Comparison of ENCODE assay signal across 14 cellular contexts in the genomic region with DNA sequence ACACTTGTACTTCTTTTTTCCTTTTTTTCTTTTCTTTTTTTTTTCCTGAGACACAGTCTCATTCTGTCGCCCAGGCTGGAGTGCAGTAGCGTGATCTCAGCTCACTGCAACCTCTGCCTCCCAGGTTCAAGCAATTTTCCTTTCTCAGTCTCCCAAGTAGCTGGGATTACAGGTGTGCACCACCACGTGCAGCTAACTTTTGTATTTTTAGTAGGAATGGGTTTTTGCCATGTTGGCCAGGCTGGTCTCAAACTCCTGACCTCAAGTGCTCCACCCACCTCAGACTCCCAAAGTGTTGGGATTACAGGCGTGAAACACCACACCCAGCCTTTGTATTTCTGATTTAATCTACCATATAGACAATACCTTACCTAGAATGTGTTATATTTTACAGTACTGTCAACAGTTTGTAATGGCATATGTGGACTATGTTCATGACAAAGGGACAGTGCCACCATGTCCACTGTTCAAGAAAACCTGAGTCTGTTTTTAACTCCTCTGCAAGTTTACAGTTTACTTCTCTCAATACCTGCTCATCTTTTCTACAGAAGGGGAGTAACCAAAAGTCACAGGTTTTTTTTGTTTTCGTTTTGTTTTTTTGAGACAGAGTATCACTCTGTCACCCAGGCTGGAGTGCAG.
DNase-seq lines count a peak whose midpoint lies in the region; ATAC-seq and TF ChIP-seq lines count a peak whose summit lies in the region.
"Had no signal": no experiment of that assay in that cellular context is flagged by ENCODE, and none has a peak within 500 bp of the region (broad histone marks: within the 10 kb centered on the region; RNA-seq: fewer than 3 reads in every experiment).

No MANE protein-coding gene starts in this region.

- CTCF ChIA-PET in activated CD4-positive, alpha-beta T cell treated with anti-CD3 and anti-CD28 coated beads, Interleukin-2, amount 10 ng/mL, durations not matched to agents 7 days and 5 days (lab: Charles Lee), result interaction anchor here (0.7 to 3.9 kb wide), 12 partner anchors 9 to 89 kb away, joined by 3 to 21 read pairs (median 5); no protein-coding TSS in a partner anchor
- CTCF ChIA-PET in activated CD8-positive, alpha-beta T cell treated with anti-CD3 and anti-CD28 coated beads for 36 hours (lab: Charles Lee), result interaction anchor here (0.9 to 2.9 kb wide), 7 partner anchors 8 to 83 kb away, joined by 4 to 16 read pairs (median 4); no protein-coding TSS in a partner anchor

- no peak for TF ChIP-seq CTCF in activated CD8-positive, alpha-beta T cell treated with anti-CD3 and anti-CD28 coated beads for 36 hours (IDR thresholded peaks at IDR 0.05)
- TF ChIP-seq CTCF in gastrocnemius medialis (IDR thresholded peaks at IDR 0.05 in 4 of 5, conservative IDR thresholded peaks at IDR 0.05 in 1 of 5) (no peak), adrenal gland (IDR thresholded peaks at IDR 0.05) (no peak)

- peaks cover 85% of the 10 kb centered on the region for H3F3A ChIP-seq in GM23248 (ENCODE audit: insufficient read depth)

- H3K4me1 ChIP-seq in GM23248 (ENCODE audit: insufficient read depth) (peaks cover 78% of the 10 kb centered on the region), gastrocnemius medialis (peaks cover 44 to 76% of the 10 kb centered on the region in 2 donors), adrenal gland (replicated peaks in 1 of 2) (peaks cover 15 to 48% of the 10 kb centered on the region in 2 donors)

- H3K9me3 Mint-ChIP-seq in activated CD4-positive, alpha-beta T cell treated with anti-CD3 and anti-CD28 coated beads, Interleukin-2, amount 10 ng/mL, durations not matched to agents 7 days and 5 days, result no peaks in the 10 kb centered on the region
- H3K9me3 Mint-ChIP-seq in activated CD8-positive, alpha-beta T cell treated with anti-CD3 and anti-CD28 coated beads for 36 hours, result no peaks in the 10 kb centered on the region

- TF ChIP-seq POLR2A in gastrocnemius medialis (IDR thresholded peaks at IDR 0.05) (no peak), adrenal gland (IDR thresholded peaks at IDR 0.05) (no peak)

- no peak overlapping the region for H2AFZ ChIP-seq in GM23248

- DNase-seq in activated CD4-positive, alpha-beta T cell treated with anti-CD3 and anti-CD28 coated beads, Interleukin-2, amount 10 ng/mL, durations not matched to agents 7 days and 5 days, result no peak
- DNase-seq in activated CD4-positive, alpha-beta T cell treated with anti-CD3 and anti-CD28 coated beads for 48 hours, result no peak
- DNase-seq in GM23248, result no peak
- DNase-seq in activated CD8-positive, alpha-beta T cell treated with anti-CD3 and anti-CD28 coated beads for 36 hours, result no peak
- DNase-seq in gastrocnemius medialis, result no peak
- no peak for DNase-seq in adrenal gland
- DNase-seq: DMS79 treated with DMSO at 0.1 percent for 48 hours, left lung, NCI-H1092 treated with DMSO at 0.1 percent for 48 hours, NCI-H446 treated with DMSO at 0.1 percent for 48 hours, upper lobe of left lung had no signal

- peaks cover 75% of the 10 kb centered on the region for H3K4me1 Mint-ChIP-seq in activated CD4-positive, alpha-beta T cell treated with anti-CD3 and anti-CD28 coated beads, Interleukin-2, amount 10 ng/mL, durations not matched to agents 7 days and 5 days
- H3K4me1 Mint-ChIP-seq in activated CD8-positive, alpha-beta T cell treated with anti-CD3 and anti-CD28 coated beads for 36 hours (ENCODE audit: low read depth), result peaks cover 52% of the 10 kb centered on the region
- H3K4me1 Mint-ChIP-seq: neural crest cell had no signal

- peak overlapping the region; percentile 100 for H3K27ac ChIP-seq in GM23248
- peak overlapping the region; percentile 22 to 62 (median 32) for H3K27ac ChIP-seq in gastrocnemius medialis
- no peak overlapping the region for H3K27ac ChIP-seq in adrenal gland

- H3K4me3 ChIP-seq in GM23248 (peak overlapping the region; percentile 81), gastrocnemius medialis (no peak overlapping the region), adrenal gland (no peak overlapping the region)
- H3K4me3 ChIP-seq: left lung, upper lobe of left lung had no signal

- peak overlapping the region; percentile 92 for H3K4me3 Mint-ChIP-seq in activated CD4-positive, alpha-beta T cell treated with anti-CD3 and anti-CD28 coated beads, Interleukin-2, amount 10 ng/mL, durations not matched to agents 7 days and 5 days
- H3K4me3 Mint-ChIP-seq in activated CD8-positive, alpha-beta T cell treated with anti-CD3 and anti-CD28 coated beads for 36 hours, result no peak overlapping the region
- H3K4me3 Mint-ChIP-seq: neural crest cell had no signal

- in situ Hi-C loops in GM23248 (cut with MboI), result no loop called here
- in situ Hi-C loops in gastrocnemius medialis (cut with MboI; ENCODE audit: low sequenced_read_pairs in 4 of 4), result no loop called here

- no peaks in the 10 kb centered on the region for H3K9me2 ChIP-seq in GM23248 (ENCODE audit: insufficient read depth)

- ATAC-seq in activated CD8-positive, alpha-beta T cell treated with anti-CD3 and anti-CD28 coated beads for 36 hours, result no peak
- no peak for ATAC-seq in gastrocnemius medialis
- no peak for ATAC-seq in GM21529 (IDR thresholded peaks at IDR 0.05; ENCODE audit: unreplicated experiment)
- no peak for ATAC-seq in GM21619 (IDR thresholded peaks at IDR 0.05; ENCODE audit: unreplicated experiment)
- ATAC-seq: left lung had no signal

- WGBS in GM23248 (ENCODE audit: low coverage in 1 of 2, low lambda C conversion rate in 2 of 2, missing lambda C conversion rate in 2 of 2), 2 experiments, result 87 to 94% methylated on average over 5 of the region's 5 CpGs
- WGBS in adrenal gland, 4 donors, result 85 to 92% (median 89%) methylated on average over 5 of the region's 5 CpGs

- no peaks in the 10 kb centered on the region for H3K27me3 Mint-ChIP-seq in activated CD4-positive, alpha-beta T cell treated with anti-CD3 and anti-CD28 coated beads, Interleukin-2, amount 10 ng/mL, durations not matched to agents 7 days and 5 days
- no peaks in the 10 kb centered on the region for H3K27me3 Mint-ChIP-seq in activated CD8-positive, alpha-beta T cell treated with anti-CD3 and anti-CD28 coated beads for 36 hours

- peak overlapping the region; percentile 19 for H3K9ac ChIP-seq in GM23248

- intact Hi-C loops in activated CD8-positive, alpha-beta T cell treated with anti-CD3 and anti-CD28 coated beads for 36 hours (cut with micrococcal nuclease), result no loop called here
- intact Hi-C loops in gastrocnemius medialis (cut with DNase I; ENCODE audit: low total_unique reads) (loop anchor here (5.0 kb wide), 1 partner anchor 69 kb away; no protein-coding TSS in a partner anchor), adrenal gland (cut with DNase I) (loop anchor here in 1 of 2 donors (2.0 kb wide), 1 partner anchor 57 kb away; no protein-coding TSS in a partner anchor)

- POLR2A ChIA-PET in activated CD4-positive, alpha-beta T cell treated with anti-CD3 and anti-CD28 coated beads, Interleukin-2, amount 10 ng/mL, durations not matched to agents 7 days and 5 days (lab: Charles Lee), result interaction anchor here (0.6 to 0.7 kb wide), 2 partner anchors 85 to 100 kb away, joined by 3 to 10 read pairs; no protein-coding TSS in a partner anchor
- POLR2A ChIA-PET in activated CD8-positive, alpha-beta T cell treated with anti-CD3 and anti-CD28 coated beads for 36 hours (lab: Charles Lee), result interaction anchor here (0.6 to 18.8 kb wide), 22 partner anchors 8 to 423 kb away, joined by 3 to 322 read pairs (median 7); no protein-coding TSS in a partner anchor

- H3K36me3 ChIP-seq in GM23248 (ENCODE audit: low read depth), result peaks cover 31% of the 10 kb centered on the region; the same call in 1 of the 2 replicates
- peaks cover 0 to 56% of the 10 kb centered on the region in 2 donors for H3K36me3 ChIP-seq in gastrocnemius medialis
- no peaks in the 10 kb centered on the region for H3K36me3 ChIP-seq in adrenal gland (replicated peaks in 1 of 2)

- H3K9me3 ChIP-seq in GM23248 (ENCODE audit: low read depth) (no peaks in the 10 kb centered on the region), gastrocnemius medialis (no peaks in the 10 kb centered on the region), adrenal gland (replicated peaks in 1 of 3) (no peaks in the 10 kb centered on the region)
- H3K9me3 ChIP-seq: left lung, upper lobe of left lung had no signal

- H3K4me2 ChIP-seq in GM23248 (ENCODE audit: unreplicated experiment), result peak overlapping the region; percentile 99

- H3K27me3 ChIP-seq in GM23248 (replicated peaks; ENCODE audit: insufficient read depth) (no peaks in the 10 kb centered on the region), gastrocnemius medialis (no peaks in the 10 kb centered on the region), adrenal gland (no peaks in the 10 kb centered on the region)
- H3K27me3 ChIP-seq: left lung, upper lobe of left lung had no signal

- peaks cover 84% of the 10 kb centered on the region for H3K79me2 ChIP-seq in GM23248 (ENCODE audit: insufficient read depth)

- peak overlapping the region; percentile 87 for H3K27ac Mint-ChIP-seq in activated CD4-positive, alpha-beta T cell treated with anti-CD3 and anti-CD28 coated beads, Interleukin-2, amount 10 ng/mL, durations not matched to agents 7 days and 5 days
- peak overlapping the region; percentile 99 for H3K27ac Mint-ChIP-seq in activated CD8-positive, alpha-beta T cell treated with anti-CD3 and anti-CD28 coated beads for 36 hours

- peaks cover 67% of the 10 kb centered on the region for H3K36me3 Mint-ChIP-seq in activated CD4-positive, alpha-beta T cell treated with anti-CD3 and anti-CD28 coated beads, Interleukin-2, amount 10 ng/mL, durations not matched to agents 7 days and 5 days (ENCODE audit: low read depth)
- H3K36me3 Mint-ChIP-seq in activated CD8-positive, alpha-beta T cell treated with anti-CD3 and anti-CD28 coated beads for 36 hours (ENCODE audit: low read depth), result peaks cover 87% of the 10 kb centered on the region

- H4K20me1 ChIP-seq in GM23248 (ENCODE audit: insufficient read depth), result no peaks in the 10 kb centered on the region

Comparison
In these comparisons a context has a peak if more than half of its experiments do, and no peak if none do; other contexts are left out.
1. H3K27ac ChIP-seq: peak in GM23248 (single experiment) and gastrocnemius medialis (4 of 4); none in adrenal gland (0 of 5).